Comparison of ENCODE assay signal across 17 cellular contexts in genomic region chr20:56427797-56428196, GRCh38. TPM values are rescaled to one million over a fixed set of nuclear protein-coding genes. Genes with fewer than 3 reads are reported as not detected.
DNase-seq lines count a peak whose midpoint lies in the region; TF ChIP-seq lines count a peak whose summit lies in the region.
"Had no signal": no experiment of that assay in that cellular context is flagged by ENCODE, and none has a peak within 500 bp of the region (broad histone marks: within the 10 kb centered on the region; RNA-seq: fewer than 3 reads in every experiment).

No MANE protein-coding gene starts in this region.

- no peaks in the 10 kb centered on the region for H3K27me3 Mint-ChIP-seq in activated CD4-positive, alpha-beta T cell treated with anti-CD3 and anti-CD28 coated beads, Interleukin-2, amount 10 ng/mL, durations not matched to agents 24 days and 14 days
- no peaks in the 10 kb centered on the region for H3K27me3 Mint-ChIP-seq in activated naive CD8-positive, alpha-beta T cell treated with anti-CD3 and anti-CD28 coated beads for 36 hours

- peaks cover 16% of the 10 kb centered on the region for H3K36me3 Mint-ChIP-seq in activated CD4-positive, alpha-beta T cell treated with anti-CD3 and anti-CD28 coated beads, Interleukin-2, amount 10 ng/mL, durations not matched to agents 24 days and 14 days (ENCODE audit: low read depth)
- H3K36me3 Mint-ChIP-seq in activated naive CD8-positive, alpha-beta T cell treated with anti-CD3 and anti-CD28 coated beads for 36 hours, result peaks cover 16% of the 10 kb centered on the region
- H3K36me3 Mint-ChIP-seq: brain had no signal

- peak; percentile 59 for TF ChIP-seq CTCF in neutrophil (IDR thresholded peaks at IDR 0.05)
- TF ChIP-seq CTCF in WERI-Rb-1 (IDR thresholded peaks at IDR 0.05; ENCODE audit: low read depth, low read length), result no peak
- TF ChIP-seq CTCF in A673 (conservative IDR thresholded peaks at IDR 0.05; ENCODE audit: low read depth, low read length), result no peak

- H3K27me3 ChIP-seq in neutrophil (no peaks in the 10 kb centered on the region), WERI-Rb-1 (ENCODE audit: insufficient read depth, low read depth, severe bottlenecking) (peaks cover 85% of the 10 kb centered on the region), A673 (replicated peaks; ENCODE audit: insufficient read depth, low read depth, low read length, poor library complexity) (no peaks in the 10 kb centered on the region)
- H3K27me3 ChIP-seq: esophagus squamous epithelium, vagina had no signal

- POLR2A ChIA-PET in A673 (lab: Charles Lee; ENCODE audit: low non-redundant PET), result no interaction called here

- H3K9me3 Mint-ChIP-seq in activated CD4-positive, alpha-beta T cell treated with anti-CD3 and anti-CD28 coated beads, Interleukin-2, amount 10 ng/mL, durations not matched to agents 24 days and 14 days, result peaks cover 9% of the 10 kb centered on the region
- no peaks in the 10 kb centered on the region for H3K9me3 Mint-ChIP-seq in activated naive CD8-positive, alpha-beta T cell treated with anti-CD3 and anti-CD28 coated beads for 36 hours

- peak overlapping the region; percentile 67 for H3K27ac Mint-ChIP-seq in activated CD4-positive, alpha-beta T cell treated with anti-CD3 and anti-CD28 coated beads, Interleukin-2, amount 10 ng/mL, durations not matched to agents 24 days and 14 days
- H3K27ac Mint-ChIP-seq in activated naive CD8-positive, alpha-beta T cell treated with anti-CD3 and anti-CD28 coated beads for 36 hours, result peak overlapping the region; percentile 34
- H3K27ac Mint-ChIP-seq: brain had no signal

- peaks cover 46% of the 10 kb centered on the region for H3K4me1 Mint-ChIP-seq in activated CD4-positive, alpha-beta T cell treated with anti-CD3 and anti-CD28 coated beads, Interleukin-2, amount 10 ng/mL, durations not matched to agents 24 days and 14 days
- peaks cover 71% of the 10 kb centered on the region for H3K4me1 Mint-ChIP-seq in activated naive CD8-positive, alpha-beta T cell treated with anti-CD3 and anti-CD28 coated beads for 36 hours

- BruUV-seq in A673 (replicated peaks; lab: Mats Ljungman, UMichigan), result no TSS peak

- H3K27ac ChIP-seq in neutrophil, result peak overlapping the region; percentile 97
- H3K27ac ChIP-seq in WERI-Rb-1, result no peak overlapping the region
- H3K27ac ChIP-seq in A673 (ENCODE audit: low read depth, low read length, poor library complexity, severe bottlenecking), result no peak overlapping the region
- H3K27ac ChIP-seq: vagina, VCaP had no signal

- H3K4me3 Mint-ChIP-seq in activated CD4-positive, alpha-beta T cell treated with anti-CD3 and anti-CD28 coated beads, Interleukin-2, amount 10 ng/mL, durations not matched to agents 24 days and 14 days, result no peak overlapping the region
- H3K4me3 Mint-ChIP-seq in activated naive CD8-positive, alpha-beta T cell treated with anti-CD3 and anti-CD28 coated beads for 36 hours, result no peak overlapping the region
- H3K4me3 Mint-ChIP-seq: brain had no signal

- H3K9me3 ChIP-seq in neutrophil (no peaks in the 10 kb centered on the region), WERI-Rb-1 (ENCODE audit: severe bottlenecking) (no peaks in the 10 kb centered on the region), A673 (ENCODE audit: low read depth, low read length, poor library complexity, severe bottlenecking) (no peaks in the 10 kb centered on the region)
- H3K9me3 ChIP-seq: esophagus squamous epithelium, vagina had no signal

- H3K4me3 ChIP-seq in neutrophil (ENCODE audit: low read depth in 1 of 2, low read length in 1 of 2) (peak overlapping the region; percentile 64 to 72), WERI-Rb-1 (ENCODE audit: low read depth, low read length) (no peak overlapping the region), A673 (ENCODE audit: low read depth, low read length, poor library complexity, severe bottlenecking) (no peak overlapping the region)
- H3K4me3 ChIP-seq: esophagus squamous epithelium, vagina had no signal

- H3K36me3 ChIP-seq in neutrophil (peaks cover 7% of the 10 kb centered on the region), WERI-Rb-1 (no peaks in the 10 kb centered on the region), A673 (ENCODE audit: insufficient read depth, low read length, poor library complexity, severe bottlenecking) (no peaks in the 10 kb centered on the region)
- H3K36me3 ChIP-seq: esophagus squamous epithelium, vagina had no signal

- CTCF ChIA-PET in A673 (lab: Charles Lee), result no interaction called here

- H3K4me1 ChIP-seq in neutrophil (ENCODE audit: control insufficient read depth in 1 of 2, insufficient read depth in 1 of 2, low read depth in 1 of 2, low read length in 1 of 2), result peaks cover 89 to 90% of the 10 kb centered on the region in 2 experiments
- H3K4me1 ChIP-seq in A673 (ENCODE audit: insufficient read depth, low read length, poor library complexity, severe bottlenecking), result peaks cover under 1% of the 10 kb centered on the region
- H3K4me1 ChIP-seq: vagina had no signal

- DNase-seq in activated CD4-positive, alpha-beta T cell treated with anti-CD3 and anti-CD28 coated beads, Interleukin-2, amount 10 ng/mL, durations not matched to agents 24 days and 14 days, result no peak
- DNase-seq in activated CD4-positive, alpha-beta T cell treated with anti-CD3 and anti-CD28 coated beads, Interleukin-2, amount 50 U/mL, for 4 hours, result no peak
- peak; percentile 16 for DNase-seq in NOMO-1 treated with dmso at 0.1 percent for 144 hours (lab: John Stamatoyannopoulos, UW; ENCODE audit: unreplicated experiment)
- DNase-seq in activated naive CD8-positive, alpha-beta T cell treated with anti-CD3 and anti-CD28 coated beads for 36 hours, result no peak
- DNase-seq in WERI-Rb-1, result no peak
- no peak for DNase-seq in amniotic stem cell (lab: John Stamatoyannopoulos, UW)
- no peak for DNase-seq in A673 (ENCODE audit: low spot score)
- DNase-seq: activated naive CD4-positive, alpha-beta T cell; esophagus squamous epithelium; glutamatergic neuron; mammary epithelial cell; NCI-H1694; stimulated activated CD4-positive, alpha-beta T cell treated with anti-CD3 and anti-CD28 coated beads, Interleukin-15, amount 100 ng/mL, for 24 hours had no signal

- intact Hi-C loops in activated CD4-positive, alpha-beta T cell treated with anti-CD3 and anti-CD28 coated beads, Interleukin-2, amount 10 ng/mL, durations not matched to agents 24 days and 14 days (cut with micrococcal nuclease), result no loop called here
- intact Hi-C loops in A673 (cut with micrococcal nuclease; ENCODE audit: unreplicated experiment), result no loop called here

RNA-seq across cellular contexts. Expression of gene CASS4, which starts 15.7 kb away (rescaled TPM):
- 2.8 and 3.1 TPM in 2 replicates for total RNA-seq in activated CD4-positive, alpha-beta T cell treated with anti-CD3 and anti-CD28 coated beads, Interleukin-2, amount 10 ng/mL, durations not matched to agents 24 days and 14 days
- 1 to 10 TPM; 3.0 to 3.4 TPM for total RNA-seq in activated naive CD8-positive, alpha-beta T cell treated with anti-CD3 and anti-CD28 coated beads for 36 hours
- total RNA-seq in A673 (2021), result 0.11 and 0.28 TPM in 2 replicates

RNA-seq across cellular contexts. Expression of gene CSTF1, which starts 35.4 kb away (rescaled TPM):
- total RNA-seq in activated CD4-positive, alpha-beta T cell treated with anti-CD3 and anti-CD28 coated beads, Interleukin-2, amount 10 ng/mL, durations not matched to agents 24 days and 14 days, result 52.2 and 52.5 TPM in 2 replicates
- total RNA-seq in activated naive CD8-positive, alpha-beta T cell treated with anti-CD3 and anti-CD28 coated beads for 36 hours, result 10 to 100 TPM; 66.4 to 69.8 TPM
- 52.5 and 58.2 TPM in 2 replicates for total RNA-seq in A673 (2021)

RNA-seq across cellular contexts. Expression of gene AURKA, which starts 35.8 kb away (rescaled TPM):
- 42.3 and 42.6 TPM in 2 replicates for total RNA-seq in activated CD4-positive, alpha-beta T cell treated with anti-CD3 and anti-CD28 coated beads, Interleukin-2, amount 10 ng/mL, durations not matched to agents 24 days and 14 days
- total RNA-seq in activated naive CD8-positive, alpha-beta T cell treated with anti-CD3 and anti-CD28 coated beads for 36 hours, result 10 to 100 TPM; 83.6 to 85.1 TPM
- total RNA-seq in A673 (2021), result 105 and 112 TPM in 2 replicates

RNA-seq across cellular contexts. Expression of gene RTF2, which starts 40.6 kb away (rescaled TPM):
- 92.3 and 96.5 TPM in 2 replicates for total RNA-seq in activated CD4-positive, alpha-beta T cell treated with anti-CD3 and anti-CD28 coated beads, Interleukin-2, amount 10 ng/mL, durations not matched to agents 24 days and 14 days
- total RNA-seq in activated naive CD8-positive, alpha-beta T cell treated with anti-CD3 and anti-CD28 coated beads for 36 hours, result 10 to 100 TPM; 70.3 to 76.3 TPM
- 86.7 and 99.1 TPM in 2 replicates for total RNA-seq in A673 (2021)

Comparison
In these comparisons a context has a peak if more than half of its experiments do, and no peak if none do; other contexts are left out.
1. H3K4me3 ChIP-seq: peak in neutrophil (2 of 2); none in WERI-Rb-1 (single experiment) and A673 (single experiment).